8 cellular contexts compared by ENCODE assay signal in genomic region chr2:98518106-98518505, GRCh38.
A peak's percentile ranks its signal among the peaks of the same experiment; 100 is the strongest.
DNase-seq lines count a peak whose midpoint lies in the region; ATAC-seq lines count a peak whose summit lies in the region.

No MANE protein-coding gene starts in this region.

- no peaks in the 10 kb centered on the region for H3K36me3 ChIP-seq in Karpas-422 (ENCODE audit: insufficient read depth, low read length)

- no peaks in the 10 kb centered on the region for H3K9me3 ChIP-seq in Karpas-422 (ENCODE audit: low read length)

- H3K9ac ChIP-seq in Karpas-422 (ENCODE audit: low read length) = no peak overlapping the region

- no peak overlapping the region for H3K4me2 ChIP-seq in Karpas-422 (ENCODE audit: low read depth, low read length, poor library complexity, severe bottlenecking)

- peaks cover 27% of the 10 kb centered on the region for H4K20me1 ChIP-seq in Karpas-422 (ENCODE audit: insufficient read depth, low read depth, low read length)

- H3K9me2 ChIP-seq in Karpas-422 (replicated peaks; ENCODE audit: insufficient read depth, low read length) = no peaks in the 10 kb centered on the region

- no peaks in the 10 kb centered on the region for H3K27me3 ChIP-seq in Karpas-422 (ENCODE audit: low read length)

- no peaks in the 10 kb centered on the region for H3K79me2 ChIP-seq in Karpas-422 (ENCODE audit: low read length)

- no peak overlapping the region for H2AFZ ChIP-seq in Karpas-422 (ENCODE audit: low read length)

- no peak overlapping the region for H3K4me3 ChIP-seq in Karpas-422 (ENCODE audit: low read length)

- H3K27ac ChIP-seq in Karpas-422 (ENCODE audit: low read length) = no peak overlapping the region

- DNase-seq in CD1c-positive myeloid dendritic cell (ENCODE audit: extremely low spot score) (peak; percentile 68), Karpas-422 (peak; percentile 79), fibroblast of peridontal ligament (ENCODE audit: extremely low read depth) (peak; percentile 20), DMS114 treated with DMSO at 0.1 percent for 48 hours (lab: John Stamatoyannopoulos, UW; ENCODE audit: unreplicated experiment) (no peak)
- DNase-seq in activated CD8-positive, alpha-beta memory T cell treated with anti-CD3 and anti-CD28 coated beads for 24 hours = peak; percentile 80
- peak; percentile 23 to 26 for DNase-seq in stimulated activated CD4-positive, alpha-beta T cell treated with anti-CD3 and anti-CD28 coated beads, Interleukin-15, amount 100 ng/mL, for 1 hour (ENCODE audit: low read depth in 1 of 2, low spot score in 1 of 2)

- no peaks in the 10 kb centered on the region for H3K4me1 ChIP-seq in Karpas-422 (ENCODE audit: low read length)

- no peak for ATAC-seq in GM21529 (IDR thresholded peaks at IDR 0.05; ENCODE audit: unreplicated experiment)
- no peak for ATAC-seq in HG03175 (IDR thresholded peaks at IDR 0.05; ENCODE audit: unreplicated experiment)
